ENCODE assay signal across 1 cellular context in genomic region chr1:233598891-233599541, GRCh38.
TF ChIP-seq lines count a peak whose summit lies in the region.

No MANE protein-coding gene starts in this region.

TF ChIP-seq in GM12878, 131 proteins besides CTCF, POLR2A, EP300 and RAD21 (continued from another document and continues in another):
- TF ChIP-seq, protein P1, sequence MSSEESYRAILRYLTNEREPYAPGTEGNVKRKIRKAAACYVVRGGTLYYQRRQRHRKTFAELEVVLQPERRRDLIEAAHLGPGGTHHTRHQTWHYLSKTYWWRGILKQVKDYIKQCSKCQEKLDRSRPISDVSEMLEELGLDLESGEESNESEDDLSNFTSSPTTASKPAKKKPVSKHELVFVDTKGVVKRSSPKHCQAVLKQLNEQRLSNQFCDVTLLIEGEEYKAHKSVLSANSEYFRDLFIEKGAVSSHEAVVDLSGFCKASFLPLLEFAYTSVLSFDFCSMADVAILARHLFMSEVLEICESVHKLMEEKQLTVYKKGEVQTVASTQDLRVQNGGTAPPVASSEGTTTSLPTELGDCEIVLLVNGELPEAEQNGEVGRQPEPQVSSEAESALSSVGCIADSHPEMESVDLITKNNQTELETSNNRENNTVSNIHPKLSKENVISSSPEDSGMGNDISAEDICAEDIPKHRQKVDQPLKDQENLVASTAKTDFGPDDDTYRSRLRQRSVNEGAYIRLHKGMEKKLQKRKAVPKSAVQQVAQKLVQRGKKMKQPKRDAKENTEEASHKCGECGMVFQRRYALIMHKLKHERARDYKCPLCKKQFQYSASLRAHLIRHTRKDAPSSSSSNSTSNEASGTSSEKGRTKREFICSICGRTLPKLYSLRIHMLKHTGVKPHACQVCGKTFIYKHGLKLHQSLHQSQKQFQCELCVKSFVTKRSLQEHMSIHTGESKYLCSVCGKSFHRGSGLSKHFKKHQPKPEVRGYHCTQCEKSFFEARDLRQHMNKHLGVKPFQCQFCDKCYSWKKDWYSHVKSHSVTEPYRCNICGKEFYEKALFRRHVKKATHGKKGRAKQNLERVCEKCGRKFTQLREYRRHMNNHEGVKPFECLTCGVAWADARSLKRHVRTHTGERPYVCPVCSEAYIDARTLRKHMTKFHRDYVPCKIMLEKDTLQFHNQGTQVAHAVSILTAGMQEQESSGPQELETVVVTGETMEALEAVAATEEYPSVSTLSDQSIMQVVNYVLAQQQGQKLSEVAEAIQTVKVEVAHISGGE (CRISPR knock-in tag; IDR thresholded peaks at IDR 0.05) = no peak
- 0 out of 2 replicates have a peak, but pooled peaks have one; percentile 46 for TF ChIP-seq IKZF1 (conservative IDR thresholded peaks at IDR 0.05)
- peak in 1 of 2 experiments; percentile 53; a peak in 1 of 4 replicates for TF ChIP-seq CEBPB (IDR thresholded peaks at IDR 0.05; ENCODE audit: borderline replicate concordance in 1 of 2, low read depth in 2 of 2, low read length in 2 of 2)
- TF ChIP-seq RELA (IDR thresholded peaks at IDR 0.05; ENCODE audit: borderline replicate concordance, partially characterized antibody) = no peak
- TF ChIP-seq, protein P2, sequence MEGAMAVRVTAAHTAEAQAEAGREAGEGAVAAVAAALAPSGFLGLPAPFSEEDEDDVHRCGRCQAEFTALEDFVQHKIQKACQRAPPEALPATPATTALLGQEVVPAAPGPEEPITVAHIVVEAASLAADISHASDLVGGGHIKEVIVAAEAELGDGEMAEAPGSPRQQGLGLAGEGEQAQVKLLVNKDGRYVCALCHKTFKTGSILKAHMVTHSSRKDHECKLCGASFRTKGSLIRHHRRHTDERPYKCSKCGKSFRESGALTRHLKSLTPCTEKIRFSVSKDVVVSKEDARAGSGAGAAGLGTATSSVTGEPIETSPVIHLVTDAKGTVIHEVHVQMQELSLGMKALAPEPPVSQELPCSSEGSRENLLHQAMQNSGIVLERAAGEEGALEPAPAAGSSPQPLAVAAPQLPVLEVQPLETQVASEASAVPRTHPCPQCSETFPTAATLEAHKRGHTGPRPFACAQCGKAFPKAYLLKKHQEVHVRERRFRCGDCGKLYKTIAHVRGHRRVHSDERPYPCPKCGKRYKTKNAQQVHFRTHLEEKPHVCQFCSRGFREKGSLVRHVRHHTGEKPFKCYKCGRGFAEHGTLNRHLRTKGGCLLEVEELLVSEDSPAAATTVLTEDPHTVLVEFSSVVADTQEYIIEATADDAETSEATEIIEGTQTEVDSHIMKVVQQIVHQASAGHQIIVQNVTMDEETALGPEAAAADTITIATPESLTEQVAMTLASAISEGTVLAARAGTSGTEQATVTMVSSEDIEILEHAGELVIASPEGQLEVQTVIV (IDR thresholded peaks at IDR 0.05; ENCODE audit: borderline replicate concordance, partially characterized antibody) = no peak
- TF ChIP-seq, protein P3, sequence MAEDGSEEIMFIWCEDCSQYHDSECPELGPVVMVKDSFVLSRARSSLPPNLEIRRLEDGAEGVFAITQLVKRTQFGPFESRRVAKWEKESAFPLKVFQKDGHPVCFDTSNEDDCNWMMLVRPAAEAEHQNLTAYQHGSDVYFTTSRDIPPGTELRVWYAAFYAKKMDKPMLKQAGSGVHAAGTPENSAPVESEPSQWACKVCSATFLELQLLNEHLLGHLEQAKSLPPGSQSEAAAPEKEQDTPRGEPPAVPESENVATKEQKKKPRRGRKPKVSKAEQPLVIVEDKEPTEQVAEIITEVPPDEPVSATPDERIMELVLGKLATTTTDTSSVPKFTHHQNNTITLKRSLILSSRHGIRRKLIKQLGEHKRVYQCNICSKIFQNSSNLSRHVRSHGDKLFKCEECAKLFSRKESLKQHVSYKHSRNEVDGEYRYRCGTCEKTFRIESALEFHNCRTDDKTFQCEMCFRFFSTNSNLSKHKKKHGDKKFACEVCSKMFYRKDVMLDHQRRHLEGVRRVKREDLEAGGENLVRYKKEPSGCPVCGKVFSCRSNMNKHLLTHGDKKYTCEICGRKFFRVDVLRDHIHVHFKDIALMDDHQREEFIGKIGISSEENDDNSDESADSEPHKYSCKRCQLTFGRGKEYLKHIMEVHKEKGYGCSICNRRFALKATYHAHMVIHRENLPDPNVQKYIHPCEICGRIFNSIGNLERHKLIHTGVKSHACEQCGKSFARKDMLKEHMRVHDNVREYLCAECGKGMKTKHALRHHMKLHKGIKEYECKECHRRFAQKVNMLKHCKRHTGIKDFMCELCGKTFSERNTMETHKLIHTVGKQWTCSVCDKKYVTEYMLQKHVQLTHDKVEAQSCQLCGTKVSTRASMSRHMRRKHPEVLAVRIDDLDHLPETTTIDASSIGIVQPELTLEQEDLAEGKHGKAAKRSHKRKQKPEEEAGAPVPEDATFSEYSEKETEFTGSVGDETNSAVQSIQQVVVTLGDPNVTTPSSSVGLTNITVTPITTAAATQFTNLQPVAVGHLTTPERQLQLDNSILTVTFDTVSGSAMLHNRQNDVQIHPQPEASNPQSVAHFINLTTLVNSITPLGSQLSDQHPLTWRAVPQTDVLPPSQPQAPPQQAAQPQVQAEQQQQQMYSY (CRISPR knock-in tag; IDR thresholded peaks at IDR 0.05) = no peak
- no peak for TF ChIP-seq YBX1 (IDR thresholded peaks at IDR 0.05)
- no peak for TF ChIP-seq ZNF622 (IDR thresholded peaks at IDR 0.05)
- TF ChIP-seq SREBF1 (IDR thresholded peaks at IDR 0.05; ENCODE audit: low read length) = no peak
- peak; percentile 19 for TF ChIP-seq SP1 (IDR thresholded peaks at IDR 0.05; ENCODE audit: low read depth, low read length)
- TF ChIP-seq MLLT1 (IDR thresholded peaks at IDR 0.05) = no peak; the same call in 1 of the 2 replicates
- no peak for TF ChIP-seq MYC (IDR thresholded peaks at IDR 0.05; ENCODE audit: insufficient read depth, insufficient read length, insufficient replicate concordance, low read length, severe bottlenecking)
- no peak for TF ChIP-seq ZZZ3 (IDR thresholded peaks at IDR 0.05; ENCODE audit: control insufficient read depth, insufficient read length, low read depth)
- TF ChIP-seq RAD51 (IDR thresholded peaks at IDR 0.05) = peak; percentile 33; the same call in 1 of the 2 replicates
- no peak; the same call in 1 of the 2 replicates for TF ChIP-seq EED (IDR thresholded peaks at IDR 0.05; ENCODE audit: low read depth)
- TF ChIP-seq, protein P4, sequence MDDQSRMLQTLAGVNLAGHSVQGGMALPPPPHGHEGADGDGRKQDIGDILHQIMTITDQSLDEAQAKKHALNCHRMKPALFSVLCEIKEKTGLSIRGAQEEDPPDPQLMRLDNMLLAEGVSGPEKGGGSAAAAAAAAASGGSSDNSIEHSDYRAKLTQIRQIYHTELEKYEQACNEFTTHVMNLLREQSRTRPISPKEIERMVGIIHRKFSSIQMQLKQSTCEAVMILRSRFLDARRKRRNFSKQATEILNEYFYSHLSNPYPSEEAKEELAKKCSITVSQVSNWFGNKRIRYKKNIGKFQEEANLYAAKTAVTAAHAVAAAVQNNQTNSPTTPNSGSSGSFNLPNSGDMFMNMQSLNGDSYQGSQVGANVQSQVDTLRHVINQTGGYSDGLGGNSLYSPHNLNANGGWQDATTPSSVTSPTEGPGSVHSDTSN (IDR thresholded peaks at IDR 0.05; ENCODE audit: insufficient replicate concordance, low read depth, low read length) = peak; percentile 90
- TF ChIP-seq HDAC6 (IDR thresholded peaks at IDR 0.05; ENCODE audit: unreplicated experiment) = no peak
- TF ChIP-seq HDGF (IDR thresholded peaks at IDR 0.05) = no peak
- peak; percentile 79 for TF ChIP-seq TBL1XR1 (IDR thresholded peaks at IDR 0.05; ENCODE audit: low read depth, low read length)
- TF ChIP-seq BACH1 (IDR thresholded peaks at IDR 0.05; ENCODE audit: borderline replicate concordance) = peak; percentile 78; the same call in 1 of the 2 replicates
- TF ChIP-seq FOXM1 (IDR thresholded peaks at IDR 0.05; ENCODE audit: low read depth, low read length) = peak; percentile 98
- TF ChIP-seq ZNF687 (IDR thresholded peaks at IDR 0.05) = peak; percentile 73
- TF ChIP-seq ATF7 (IDR thresholded peaks at IDR 0.05; ENCODE audit: low read depth) = peak; percentile 94
- TF ChIP-seq, protein P5, sequence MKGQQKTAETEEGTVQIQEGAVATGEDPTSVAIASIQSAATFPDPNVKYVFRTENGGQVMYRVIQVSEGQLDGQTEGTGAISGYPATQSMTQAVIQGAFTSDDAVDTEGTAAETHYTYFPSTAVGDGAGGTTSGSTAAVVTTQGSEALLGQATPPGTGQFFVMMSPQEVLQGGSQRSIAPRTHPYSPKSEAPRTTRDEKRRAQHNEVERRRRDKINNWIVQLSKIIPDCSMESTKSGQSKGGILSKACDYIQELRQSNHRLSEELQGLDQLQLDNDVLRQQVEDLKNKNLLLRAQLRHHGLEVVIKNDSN (IDR thresholded peaks at IDR 0.05; ENCODE audit: borderline replicate concordance, extremely low read length, insufficient read depth, low read depth, low read length) = no peak
- TF ChIP-seq, protein P6, sequence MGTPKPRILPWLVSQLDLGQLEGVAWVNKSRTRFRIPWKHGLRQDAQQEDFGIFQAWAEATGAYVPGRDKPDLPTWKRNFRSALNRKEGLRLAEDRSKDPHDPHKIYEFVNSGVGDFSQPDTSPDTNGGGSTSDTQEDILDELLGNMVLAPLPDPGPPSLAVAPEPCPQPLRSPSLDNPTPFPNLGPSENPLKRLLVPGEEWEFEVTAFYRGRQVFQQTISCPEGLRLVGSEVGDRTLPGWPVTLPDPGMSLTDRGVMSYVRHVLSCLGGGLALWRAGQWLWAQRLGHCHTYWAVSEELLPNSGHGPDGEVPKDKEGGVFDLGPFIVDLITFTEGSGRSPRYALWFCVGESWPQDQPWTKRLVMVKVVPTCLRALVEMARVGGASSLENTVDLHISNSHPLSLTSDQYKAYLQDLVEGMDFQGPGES (IDR thresholded peaks at IDR 0.05) = no peak
- no peak for TF ChIP-seq EGR1 (IDR thresholded peaks at IDR 0.05; ENCODE audit: borderline replicate concordance in 1 of 2, low read depth in 2 of 2, low read length in 2 of 2)
- TF ChIP-seq SIN3A (IDR thresholded peaks at IDR 0.05; ENCODE audit: low read depth, low read length) = no peak
- TF ChIP-seq DPF2 (IDR thresholded peaks at IDR 0.05) = peak; percentile 81
- TF ChIP-seq, protein P7, sequence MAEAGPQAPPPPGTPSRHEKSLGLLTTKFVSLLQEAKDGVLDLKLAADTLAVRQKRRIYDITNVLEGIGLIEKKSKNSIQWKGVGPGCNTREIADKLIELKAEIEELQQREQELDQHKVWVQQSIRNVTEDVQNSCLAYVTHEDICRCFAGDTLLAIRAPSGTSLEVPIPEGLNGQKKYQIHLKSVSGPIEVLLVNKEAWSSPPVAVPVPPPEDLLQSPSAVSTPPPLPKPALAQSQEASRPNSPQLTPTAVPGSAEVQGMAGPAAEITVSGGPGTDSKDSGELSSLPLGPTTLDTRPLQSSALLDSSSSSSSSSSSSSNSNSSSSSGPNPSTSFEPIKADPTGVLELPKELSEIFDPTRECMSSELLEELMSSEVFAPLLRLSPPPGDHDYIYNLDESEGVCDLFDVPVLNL (IDR thresholded peaks at IDR 0.05; ENCODE audit: low read depth, low read length) = no peak
- peak; percentile 43; the same call in 1 of the 2 replicates for TF ChIP-seq BCL11A (IDR thresholded peaks at IDR 0.05; ENCODE audit: low read depth, low read length)
- no peak for TF ChIP-seq SPI1 (IDR thresholded peaks at IDR 0.05; ENCODE audit: borderline replicate concordance, insufficient read depth, low read depth, low read length)
- peak; percentile 81; the same call in 1 of the 2 replicates for TF ChIP-seq RELB (IDR thresholded peaks at IDR 0.05; ENCODE audit: low read depth)
- TF ChIP-seq BHLHE40 (IDR thresholded peaks at IDR 0.05; ENCODE audit: borderline replicate concordance in 1 of 2, low read depth in 2 of 2, low read length in 1 of 2) = peak; percentile 61 to 73
- no peak for TF ChIP-seq SIX5 (IDR thresholded peaks at IDR 0.05; ENCODE audit: low read depth, low read length, severe bottlenecking)
- TF ChIP-seq CBFB (IDR thresholded peaks at IDR 0.05; ENCODE audit: low read depth) = peak; percentile 55; the same call in 1 of the 2 replicates
- TF ChIP-seq PAX5 (IDR thresholded peaks at IDR 0.05; ENCODE audit: borderline replicate concordance, low read depth, low read length) = peak; percentile 56; the same call in 1 of the 2 replicates
